Comparison of ENCODE assay signal across 14 cellular contexts in genomic region chr16:66248096-66248495, GRCh38.
DNase-seq lines count a peak whose midpoint lies in the region; ATAC-seq and TF ChIP-seq lines count a peak whose summit lies in the region.
"Had no signal": no experiment of that assay in that cellular context is flagged by ENCODE, and none has a peak within 500 bp of the region (broad histone marks: within the 10 kb centered on the region; RNA-seq: fewer than 3 reads in every experiment).

No MANE protein-coding gene starts in this region.

- no peaks in the 10 kb centered on the region for H3K36me3 ChIP-seq in BE2C
- no peaks in the 10 kb centered on the region for H3K36me3 ChIP-seq in right atrium auricular region
- no peaks in the 10 kb centered on the region for H3K36me3 ChIP-seq in gastrocnemius medialis

- no peak overlapping the region for H3K4me3 ChIP-seq in BE2C (ENCODE audit: low read depth, low read length)
- no peak overlapping the region for H3K4me3 ChIP-seq in astrocyte of the spinal cord (ENCODE audit: low read depth, low read length)
- no peak overlapping the region for H3K4me3 ChIP-seq in right atrium auricular region
- H3K4me3 ChIP-seq in gastrocnemius medialis, result no peak overlapping the region

- peaks cover 0 to 11% of the 10 kb centered on the region in 2 donors for H3K27me3 Mint-ChIP-seq in natural killer cell treated with Interleukin-12 subunit alpha and Interleukin-12 subunit beta and Interleukin-15 and Interleukin-18, amount 100 ng/mL, for 72 hours
- peaks cover 3% of the 10 kb centered on the region for H3K27me3 Mint-ChIP-seq in activated naive CD4-positive, alpha-beta T cell treated with anti-CD3 and anti-CD28 coated beads for 36 hours (ENCODE audit: low read depth)

- no peak overlapping the region for H3K27ac Mint-ChIP-seq in natural killer cell treated with Interleukin-12 subunit alpha and Interleukin-12 subunit beta and Interleukin-15 and Interleukin-18, amount 100 ng/mL, for 72 hours
- H3K27ac Mint-ChIP-seq in activated naive CD4-positive, alpha-beta T cell treated with anti-CD3 and anti-CD28 coated beads for 36 hours, result no peak overlapping the region

- H3K9me3 ChIP-seq in BE2C, result no peaks in the 10 kb centered on the region
- H3K9me3 ChIP-seq in right atrium auricular region, result no peaks in the 10 kb centered on the region
- H3K9me3 ChIP-seq in gastrocnemius medialis, result no peaks in the 10 kb centered on the region
- H3K9me3 ChIP-seq: SK-N-SH had no signal

- peak overlapping the region; percentile 37 to 69 for H3K27ac ChIP-seq in right atrium auricular region
- H3K27ac ChIP-seq in gastrocnemius medialis, result peak overlapping the region; percentile 4 to 51 (median 44)

- no peak for TF ChIP-seq POLR2A in gastrocnemius medialis (IDR thresholded peaks at IDR 0.05)

- intact Hi-C loops in gastrocnemius medialis (cut with DNase I; ENCODE audit: low total_unique reads), result loop anchor here (5.0 kb wide), 1 partner anchor 41 kb away; no protein-coding TSS in a partner anchor
- intact Hi-C loops in activated naive CD4-positive, alpha-beta T cell treated with anti-CD3 and anti-CD28 coated beads for 36 hours (cut with micrococcal nuclease), result no loop called here

- H3K4me3 Mint-ChIP-seq in natural killer cell treated with Interleukin-12 subunit alpha and Interleukin-12 subunit beta and Interleukin-15 and Interleukin-18, amount 100 ng/mL, for 72 hours, result no peak overlapping the region
- H3K4me3 Mint-ChIP-seq in activated naive CD4-positive, alpha-beta T cell treated with anti-CD3 and anti-CD28 coated beads for 36 hours, result no peak overlapping the region

- ATAC-seq in gastrocnemius medialis (peak; percentile 41 to 60), GM21825 (IDR thresholded peaks at IDR 0.05; ENCODE audit: unreplicated experiment) (no peak)
- no peak for ATAC-seq in natural killer cell treated with Interleukin-12 subunit alpha and Interleukin-12 subunit beta and Interleukin-15 and Interleukin-18, amount 100 ng/mL, for 72 hours

- CTCF ChIA-PET in activated naive CD4-positive, alpha-beta T cell treated with anti-CD3 and anti-CD28 coated beads for 36 hours (lab: Charles Lee), result no interaction called here

- TF ChIP-seq CTCF in BE2C (IDR thresholded peaks at IDR 0.05; ENCODE audit: low read depth, low read length) (no peak), astrocyte of the spinal cord (IDR thresholded peaks at IDR 0.05; ENCODE audit: low read depth, low read length) (no peak), right atrium auricular region (IDR thresholded peaks at IDR 0.05) (no peak), gastrocnemius medialis (IDR thresholded peaks at IDR 0.05 in 4 of 5, conservative IDR thresholded peaks at IDR 0.05 in 1 of 5) (no peak)

- H3K4me1 Mint-ChIP-seq in natural killer cell treated with Interleukin-12 subunit alpha and Interleukin-12 subunit beta and Interleukin-15 and Interleukin-18, amount 100 ng/mL, for 72 hours (ENCODE audit: low read depth in 2 of 2), result no peaks in the 10 kb centered on the region
- no peaks in the 10 kb centered on the region for H3K4me1 Mint-ChIP-seq in activated naive CD4-positive, alpha-beta T cell treated with anti-CD3 and anti-CD28 coated beads for 36 hours (ENCODE audit: low read depth)

- H3K36me3 Mint-ChIP-seq in natural killer cell treated with Interleukin-12 subunit alpha and Interleukin-12 subunit beta and Interleukin-15 and Interleukin-18, amount 100 ng/mL, for 72 hours, result no peaks in the 10 kb centered on the region
- no peaks in the 10 kb centered on the region for H3K36me3 Mint-ChIP-seq in activated naive CD4-positive, alpha-beta T cell treated with anti-CD3 and anti-CD28 coated beads for 36 hours (ENCODE audit: low read depth)

- H3K27me3 ChIP-seq in BE2C (no peaks in the 10 kb centered on the region), right atrium auricular region (no peaks in the 10 kb centered on the region), gastrocnemius medialis (no peaks in the 10 kb centered on the region)

- no peaks in the 10 kb centered on the region for H3K9me3 Mint-ChIP-seq in natural killer cell treated with Interleukin-12 subunit alpha and Interleukin-12 subunit beta and Interleukin-15 and Interleukin-18, amount 100 ng/mL, for 72 hours
- H3K9me3 Mint-ChIP-seq in activated naive CD4-positive, alpha-beta T cell treated with anti-CD3 and anti-CD28 coated beads for 36 hours, result no peaks in the 10 kb centered on the region

- in situ Hi-C loops in astrocyte of the spinal cord (cut with HindIII; ENCODE audit: low sequenced_read_pairs), result no loop called here
- in situ Hi-C loops in gastrocnemius medialis (cut with MboI; ENCODE audit: low sequenced_read_pairs in 4 of 4), result no loop called here

- DNase-seq in BE2C, result peak; percentile 34
- peak; percentile 59 for DNase-seq in astrocyte of the spinal cord (ENCODE audit: low read depth, low spot score)
- DNase-seq in right atrium auricular region (ENCODE audit: low spot score), result peak; percentile 88
- DNase-seq in gastrocnemius medialis, result peak; percentile 48 to 74
- no peak for DNase-seq in natural killer cell treated with Interleukin-12 subunit alpha and Interleukin-12 subunit beta and Interleukin-15 and Interleukin-18, amount 100 ng/mL, for 72 hours (ENCODE audit: low spot score)
- no peak for DNase-seq in putamen (ENCODE audit: low spot score)
- DNase-seq in activated naive CD4-positive, alpha-beta T cell treated with anti-CD3 and anti-CD28 coated beads for 36 hours, result no peak
- DNase-seq: activated CD4-positive, alpha-beta T cell treated with anti-CD3 and anti-CD28 coated beads for 48 hours; activated effector memory CD4-positive, alpha-beta T cell treated with anti-CD3 and anti-CD28 coated beads, Interleukin-2, amount 50 U/mL, for 16 hours; dermis blood vessel endothelial cell; NCI-H524; SK-N-SH; stimulated activated naive CD4-positive, alpha-beta T cell treated with Interleukin-2 at 50 U/mL for 16 hours had no signal

- H3K4me1 ChIP-seq in BE2C (no peaks in the 10 kb centered on the region), right atrium auricular region (peaks cover 0 to 28% of the 10 kb centered on the region in 2 donors), gastrocnemius medialis (peaks cover 8 to 9% of the 10 kb centered on the region in 2 donors)

Comparison
In these comparisons a context has a peak if more than half of its experiments do, and no peak if none do; other contexts are left out.
1. DNase-seq: peak in BE2C (single experiment), astrocyte of the spinal cord (single experiment), right atrium auricular region (single experiment) and gastrocnemius medialis (2 of 2); none in natural killer cell treated with Interleukin-12 subunit alpha and Interleukin-12 subunit beta and Interleukin-15 and Interleukin-18, amount 100 ng/mL, for 72 hours (single experiment), putamen (single experiment) and activated naive CD4-positive, alpha-beta T cell treated with anti-CD3 and anti-CD28 coated beads for 36 hours (single experiment).
2. ATAC-seq: peak in gastrocnemius medialis (2 of 2); none in natural killer cell treated with Interleukin-12 subunit alpha and Interleukin-12 subunit beta and Interleukin-15 and Interleukin-18, amount 100 ng/mL, for 72 hours (0 of 2) and GM21825 (single experiment).